Comparison of ENCODE assay signal across 1 cellular context in the genomic region with DNA sequence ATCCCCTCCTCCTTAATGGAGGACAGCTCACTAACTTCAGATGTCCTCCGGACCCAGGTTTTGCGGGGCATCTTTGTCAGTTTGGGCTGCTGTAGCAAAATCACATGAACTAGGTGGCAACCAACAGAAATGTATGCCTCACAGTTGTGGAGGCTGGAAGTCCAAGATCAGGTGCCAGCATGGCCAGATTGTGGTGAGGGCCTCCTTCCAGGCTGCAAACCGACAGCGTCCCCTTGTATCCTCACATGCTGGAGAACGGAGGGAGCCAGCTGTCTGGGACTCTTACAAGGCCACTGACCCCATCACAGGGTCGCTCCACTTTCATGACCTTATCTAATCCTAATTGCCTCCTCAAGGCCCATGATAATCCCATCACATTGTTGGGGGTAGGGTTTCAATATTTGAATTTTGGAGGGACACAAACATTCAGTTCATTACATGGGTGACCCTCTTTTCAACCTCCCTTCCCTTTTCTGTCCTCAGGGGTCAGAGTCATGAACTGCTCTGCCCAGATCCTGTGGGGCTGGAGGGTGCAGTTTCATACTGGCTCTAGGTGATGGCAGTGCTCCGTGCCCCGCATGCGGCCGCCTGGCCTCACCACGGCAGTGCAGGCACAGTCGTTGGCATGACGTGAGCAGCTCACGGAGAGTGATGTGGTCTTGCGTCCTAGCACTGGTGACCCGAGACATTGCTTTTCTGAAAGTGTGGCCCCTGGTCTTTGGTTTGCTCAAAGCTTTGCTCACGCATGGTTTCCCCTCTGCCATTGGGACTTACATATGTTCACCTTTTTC.
A peak's percentile ranks its signal among the peaks of the same experiment; 100 is the strongest.
TF ChIP-seq lines count a peak whose summit lies in the region.

No MANE protein-coding gene starts in this region.

TF ChIP-seq in K562, 482 proteins besides CTCF, POLR2A, EP300 and RAD21:
- no peak for TF ChIP-seq ZNF197 (CRISPR knock-in tag; IDR thresholded peaks at IDR 0.05; ENCODE audit: low read depth)
- peak; percentile 12 for TF ChIP-seq RBM22 (IDR thresholded peaks at IDR 0.05; ENCODE audit: low read depth, low read length, poor library complexity, severe bottlenecking)
- TF ChIP-seq EP400 (IDR thresholded peaks at IDR 0.05), result no peak
